11 cellular contexts compared by ENCODE assay signal in the genomic region with DNA sequence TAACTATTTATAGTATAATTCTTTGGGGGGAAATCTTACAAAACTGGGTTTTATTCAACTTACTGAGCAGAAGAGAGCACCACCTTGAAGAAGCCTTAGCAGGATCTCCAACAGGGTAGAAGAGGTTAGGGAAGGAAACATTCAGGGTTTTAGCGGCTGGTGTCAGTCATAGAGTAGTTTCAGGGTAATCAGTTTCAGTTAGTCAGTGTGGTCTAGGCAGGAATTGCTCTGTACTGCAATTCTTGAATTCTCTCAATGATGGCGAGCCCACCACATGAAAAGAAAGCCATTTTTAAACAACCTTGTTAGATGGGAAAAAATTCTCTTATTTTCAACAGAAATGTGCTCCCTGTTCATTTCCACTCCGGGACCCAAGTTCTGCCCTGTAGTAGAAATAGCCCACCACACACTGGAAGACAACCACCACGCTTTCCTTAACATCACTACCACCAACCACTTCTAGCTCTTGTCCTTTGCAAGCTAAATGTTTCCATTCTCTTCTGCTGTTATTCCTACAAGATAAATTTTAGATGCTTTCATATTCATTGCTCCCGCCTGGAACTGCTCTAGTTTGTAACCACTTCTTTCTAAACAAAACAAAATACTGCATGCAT. TPM values are rescaled to one million over a fixed set of nuclear protein-coding genes. Genes with fewer than 3 reads are reported as not detected.
DNase-seq lines count a peak whose midpoint lies in the region; ATAC-seq and TF ChIP-seq lines count a peak whose summit lies in the region.
"Had no signal": no experiment of that assay in that cellular context is flagged by ENCODE, and none has a peak within 500 bp of the region (broad histone marks: within the 10 kb centered on the region; RNA-seq: fewer than 3 reads in every experiment).

No MANE protein-coding gene starts in this region.

- H3K4me3 Mint-ChIP-seq in HFFc6: no peak overlapping the region
- H3K4me3 Mint-ChIP-seq: neural progenitor cell had no signal

- H3K36me3 Mint-ChIP-seq in HFFc6 (ENCODE audit: low read depth): no peaks in the 10 kb centered on the region
- H3K36me3 Mint-ChIP-seq: neural progenitor cell had no signal

- peak; percentile 79 for ATAC-seq in GM18498 (IDR thresholded peaks at IDR 0.05; ENCODE audit: unreplicated experiment)
- ATAC-seq in GM19351 (IDR thresholded peaks at IDR 0.05; ENCODE audit: unreplicated experiment): peak; percentile 69
- ATAC-seq in HG02798 (IDR thresholded peaks at IDR 0.05; ENCODE audit: poor library complexity, unreplicated experiment): peak; percentile 88
- peak; percentile 74 for ATAC-seq in HG03521 (IDR thresholded peaks at IDR 0.05; ENCODE audit: unreplicated experiment)
- ATAC-seq in esophagus mucosa: no peak

- DNase-seq in HFFc6 (no peak), cortex of kidney (lab: John Stamatoyannopoulos, UW) (no peak), activated gamma-delta T cell treated with Interleukin-2 at 50 U/mL for 16 hours (no peak)
- DNase-seq: NCI-H1417 had no signal

- no peaks in the 10 kb centered on the region for H3K4me1 Mint-ChIP-seq in HFFc6 (ENCODE audit: low read depth)

- no peak for TF ChIP-seq CTCF in HFFc6 (IDR thresholded peaks at IDR 0.05)

- H3K27me3 Mint-ChIP-seq in HFFc6 (ENCODE audit: insufficient read depth): no peaks in the 10 kb centered on the region

- no peaks in the 10 kb centered on the region; the same call in 1 of the 2 replicates for H3K9me3 Mint-ChIP-seq in HFFc6
- H3K9me3 Mint-ChIP-seq: neural progenitor cell had no signal

- H3K27ac Mint-ChIP-seq in HFFc6: no peak overlapping the region
- H3K27ac Mint-ChIP-seq: neural progenitor cell had no signal

RNA-seq across cellular contexts. Expression of gene COL25A1, which starts 25.9 kb away (rescaled TPM):
- 0.04 TPM for total RNA-seq in esophagus mucosa
- total RNA-seq in HFFc6 (2021; fragmentation: NEBNext Ultra II Directional; extraction: Animal tissue kit (Norgen Biotek cat#: 25700)): not detected
- total RNA-seq: T-helper 2 cell treated with Interferon-gamma antibody and Interleukin-4, amounts not matched to agents 100 ng/mL and 5 ng/mL, for 36 hours had no signal
